ENCODE assay signal across 1 cellular context in genomic region chr18:10526211-10526949, GRCh38.
A peak's percentile ranks its signal among the peaks of the same experiment; 100 is the strongest.
TF ChIP-seq lines count a peak whose summit lies in the region.

No MANE protein-coding gene starts in this region.

TF ChIP-seq in HepG2, 621 proteins besides CTCF, POLR2A, EP300 and RAD21 (continued from another document and continues in another):
- TF ChIP-seq ZBTB4 (CRISPR knock-in tag; IDR thresholded peaks at IDR 0.05; ENCODE audit: borderline replicate concordance) = no peak
- TF ChIP-seq IRF9 (CRISPR knock-in tag; IDR thresholded peaks at IDR 0.05; ENCODE audit: borderline replicate concordance) = peak; percentile 6; the same call in 1 of the 2 replicates
- TF ChIP-seq ZNF264 (CRISPR knock-in tag; IDR thresholded peaks at IDR 0.05) = no peak
- peak; percentile 56 for TF ChIP-seq SPEN (CRISPR knock-in tag; IDR thresholded peaks at IDR 0.05; ENCODE audit: low read depth)
- no peak for TF ChIP-seq ZNF224 (CRISPR knock-in tag; IDR thresholded peaks at IDR 0.05)
- no peak for TF ChIP-seq NCOA2 (CRISPR knock-in tag; IDR thresholded peaks at IDR 0.05)
- peak; percentile 39; the same call in 1 of the 2 replicates for TF ChIP-seq UBTF (CRISPR knock-in tag; IDR thresholded peaks at IDR 0.05)
- no peak for TF ChIP-seq ZNF432 (CRISPR knock-in tag; IDR thresholded peaks at IDR 0.05; ENCODE audit: borderline replicate concordance)
- no peak for TF ChIP-seq ZNF317 (CRISPR knock-in tag; IDR thresholded peaks at IDR 0.05)
- TF ChIP-seq RFX1 (IDR thresholded peaks at IDR 0.05) = no peak
- TF ChIP-seq RNF2 (conservative IDR thresholded peaks at IDR 0.05; ENCODE audit: low read depth) = no peak
- peak; percentile 13; the same call in 1 of the 2 replicates for TF ChIP-seq YEATS2 (CRISPR knock-in tag; IDR thresholded peaks at IDR 0.05; ENCODE audit: borderline replicate concordance)
- TF ChIP-seq DZIP1 (CRISPR knock-in tag; IDR thresholded peaks at IDR 0.05) = no peak
- no peak for TF ChIP-seq SNRNP70 (IDR thresholded peaks at IDR 0.05; ENCODE audit: low read depth, low read length)
- TF ChIP-seq ZNF333 (CRISPR knock-in tag; IDR thresholded peaks at IDR 0.05; ENCODE audit: borderline replicate concordance) = no peak
- peak; percentile 8; the same call in 1 of the 2 replicates for TF ChIP-seq YEATS4 (CRISPR knock-in tag; IDR thresholded peaks at IDR 0.05; ENCODE audit: borderline replicate concordance)
- TF ChIP-seq GPBP1L1 (CRISPR knock-in tag; IDR thresholded peaks at IDR 0.05) = no peak
- TF ChIP-seq GZF1 (CRISPR knock-in tag; IDR thresholded peaks at IDR 0.05) = no peak
- no peak for TF ChIP-seq TFDP2 (CRISPR knock-in tag; IDR thresholded peaks at IDR 0.05)
- TF ChIP-seq SAP130 (CRISPR knock-in tag; IDR thresholded peaks at IDR 0.05; ENCODE audit: low read depth) = peak; percentile 65
- 0 out of 2 replicates have a peak, but pooled peaks have one; percentile 8 for TF ChIP-seq ATF1 (CRISPR knock-in tag; IDR thresholded peaks at IDR 0.05)
- no peak for TF ChIP-seq MAFK (conservative IDR thresholded peaks at IDR 0.05 in 1 of 2, IDR thresholded peaks at IDR 0.05 in 1 of 2; ENCODE audit: low read length in 2 of 2)
- no peak for TF ChIP-seq TRIM22 (IDR thresholded peaks at IDR 0.05)
- no peak for TF ChIP-seq AHR (CRISPR knock-in tag; IDR thresholded peaks at IDR 0.05)
- no peak for TF ChIP-seq RELA (CRISPR knock-in tag; IDR thresholded peaks at IDR 0.05)
- TF ChIP-seq TMF1 (CRISPR knock-in tag; IDR thresholded peaks at IDR 0.05; ENCODE audit: low read depth) = no peak
- TF ChIP-seq FOXP1 (IDR thresholded peaks at IDR 0.05) = no peak
- no peak for TF ChIP-seq FOXP1 (CRISPR knock-in tag; IDR thresholded peaks at IDR 0.05)
- no peak for TF ChIP-seq ADNP (CRISPR knock-in tag; IDR thresholded peaks at IDR 0.05)
- no peak for TF ChIP-seq TCF7L2 (IDR thresholded peaks at IDR 0.05; ENCODE audit: low read depth, low read length)
- TF ChIP-seq DRAP1 (CRISPR knock-in tag; IDR thresholded peaks at IDR 0.05) = no peak
- TF ChIP-seq KDM3A (CRISPR knock-in tag; IDR thresholded peaks at IDR 0.05; ENCODE audit: low read depth) = no peak
- no peak for TF ChIP-seq JDP2 (CRISPR knock-in tag; IDR thresholded peaks at IDR 0.05; ENCODE audit: borderline replicate concordance)
- TF ChIP-seq ZNF607 (CRISPR knock-in tag; IDR thresholded peaks at IDR 0.05; ENCODE audit: borderline replicate concordance) = no peak
- TF ChIP-seq TGIF2 (CRISPR knock-in tag; IDR thresholded peaks at IDR 0.05) = no peak
- peak; percentile 17; the same call in 1 of the 2 replicates for TF ChIP-seq PAXIP1 (CRISPR knock-in tag; conservative IDR thresholded peaks at IDR 0.05)
- TF ChIP-seq RXRA (CRISPR knock-in tag; IDR thresholded peaks at IDR 0.05) = no peak; the same call in 1 of the 2 replicates
